In genomic region chr15:32723171-32723948, GRCh38 we compare ENCODE assay signal across 12 cellular contexts. TPM values are rescaled to one million over a fixed set of nuclear protein-coding genes. Genes with fewer than 3 reads are reported as not detected.
DNase-seq lines count a peak whose midpoint lies in the region; ATAC-seq and TF ChIP-seq lines count a peak whose summit lies in the region.
"Had no signal": no experiment of that assay in that cellular context is flagged by ENCODE, and none has a peak within 500 bp of the region (broad histone marks: within the 10 kb centered on the region; RNA-seq: fewer than 3 reads in every experiment).

No MANE protein-coding gene starts in this region.

- POLR2A ChIA-PET in MCF 10A (lab: Yijun Ruan, JAX), result interaction anchor here (1.0 kb wide), 1 partner anchor 22 kb away, joined by 3 read pairs; no protein-coding TSS in a partner anchor

- ATAC-seq in GM18499 (IDR thresholded peaks at IDR 0.05; ENCODE audit: insufficient read depth, unreplicated experiment) (peak; percentile 87), GM19455 (IDR thresholded peaks at IDR 0.05; ENCODE audit: unreplicated experiment) (peak; percentile 90), HG02885 (IDR thresholded peaks at IDR 0.05; ENCODE audit: poor library complexity, unreplicated experiment) (peak; percentile 92)

- H3K36me3 ChIP-seq in KMS-11 (ENCODE audit: insufficient read depth), result no peaks in the 10 kb centered on the region
- H3K36me3 ChIP-seq in endodermal cell (ENCODE audit: control insufficient read depth, insufficient read depth, low read length), result no peaks in the 10 kb centered on the region
- H3K36me3 ChIP-seq: vagina had no signal

- no peaks in the 10 kb centered on the region for H3K4me1 Mint-ChIP-seq in MCF 10A (ENCODE audit: insufficient read depth, unreplicated experiment)
- H3K4me1 Mint-ChIP-seq in mesothelial cell of epicardium, result peaks cover 18% of the 10 kb centered on the region
- H3K4me1 Mint-ChIP-seq in endodermal cell, result peaks cover 35% of the 10 kb centered on the region

- CTCF ChIA-PET in MCF 10A (lab: Yijun Ruan, JAX), result interaction anchor here (1.5 kb wide), 1 partner anchor 14 kb away, joined by 3 read pairs; no protein-coding TSS in a partner anchor

- no peak for TF ChIP-seq CTCF in KMS-11 (conservative IDR thresholded peaks at IDR 0.05; ENCODE audit: low read depth, low read length)
- TF ChIP-seq CTCF in MCF 10A (IDR thresholded peaks at IDR 0.05; ENCODE audit: unreplicated experiment), result no peak
- TF ChIP-seq CTCF in mesothelial cell of epicardium (IDR thresholded peaks at IDR 0.05; ENCODE audit: unreplicated experiment), result no peak
- no peak for TF ChIP-seq CTCF in endodermal cell (conservative IDR thresholded peaks at IDR 0.05)

- no peaks in the 10 kb centered on the region for H3K9me3 Mint-ChIP-seq in MCF 10A (ENCODE audit: unreplicated experiment)
- H3K9me3 Mint-ChIP-seq in mesothelial cell of epicardium, result peaks cover 10% of the 10 kb centered on the region
- peaks cover 9% of the 10 kb centered on the region for H3K9me3 Mint-ChIP-seq in endodermal cell

- no peaks in the 10 kb centered on the region for H4K20me1 ChIP-seq in KMS-11 (ENCODE audit: insufficient read depth)

- no peak overlapping the region for H3K4me3 Mint-ChIP-seq in MCF 10A (ENCODE audit: unreplicated experiment)
- H3K4me3 Mint-ChIP-seq in mesothelial cell of epicardium, result no peak overlapping the region
- H3K4me3 Mint-ChIP-seq in endodermal cell, result no peak overlapping the region
- H3K4me3 Mint-ChIP-seq: neural crest cell had no signal

- H3K9me3 ChIP-seq in endodermal cell (ENCODE audit: control insufficient read depth, low read length), result no peaks in the 10 kb centered on the region
- H3K9me3 ChIP-seq: vagina had no signal

- H3K27ac ChIP-seq in KMS-11, result peak overlapping the region; percentile 33
- no peak overlapping the region for H3K27ac ChIP-seq in endodermal cell (ENCODE audit: low read depth, low read length)
- H3K27ac ChIP-seq: epithelial cell of prostate, vagina had no signal

- intact Hi-C loops in MCF 10A (cut with micrococcal nuclease), result no loop called here

- no peaks in the 10 kb centered on the region for H3K27me3 Mint-ChIP-seq in MCF 10A (ENCODE audit: insufficient read depth, unreplicated experiment)
- peaks cover 86% of the 10 kb centered on the region for H3K27me3 Mint-ChIP-seq in mesothelial cell of epicardium (ENCODE audit: low read depth)
- peaks cover 56% of the 10 kb centered on the region for H3K27me3 Mint-ChIP-seq in endodermal cell (ENCODE audit: insufficient read depth)

- H3K4me3 ChIP-seq in KMS-11 (IDR thresholded peaks at IDR 0.05; ENCODE audit: insufficient read depth, low read depth, low read length) (no peak overlapping the region), endodermal cell (ENCODE audit: low read length) (no peak overlapping the region)
- H3K4me3 ChIP-seq: vagina had no signal

- DNase-seq in MCF 10A (ENCODE audit: unreplicated experiment) (no peak), mesothelial cell of epicardium (ENCODE audit: low spot score in 2 of 2, unreplicated experiment in 2 of 2) (no peak), endodermal cell (no peak)
- no peak for DNase-seq in effector CD4-positive, alpha-beta T cell

- H3K36me3 Mint-ChIP-seq in MCF 10A (ENCODE audit: insufficient read depth, unreplicated experiment) (peaks cover 6% of the 10 kb centered on the region), mesothelial cell of epicardium (no peaks in the 10 kb centered on the region), endodermal cell (ENCODE audit: low read depth) (no peaks in the 10 kb centered on the region)

- H3K9ac ChIP-seq in KMS-11, result no peak overlapping the region; the same call in 1 of the 2 replicates
- no peak overlapping the region for H3K9ac ChIP-seq in endodermal cell (ENCODE audit: extremely low read depth, low read length, poor library complexity, severe bottlenecking)

- H3K79me2 ChIP-seq in KMS-11 (ENCODE audit: insufficient read depth, low read depth), result no peaks in the 10 kb centered on the region

- no peaks in the 10 kb centered on the region for H3K27me3 ChIP-seq in KMS-11 (ENCODE audit: insufficient read depth, low read depth)
- peaks cover 32% of the 10 kb centered on the region for H3K27me3 ChIP-seq in endodermal cell (ENCODE audit: control insufficient read depth, insufficient read depth, low read length, poor library complexity, severe bottlenecking)
- H3K27me3 ChIP-seq: vagina had no signal

- H3K27ac Mint-ChIP-seq in MCF 10A (ENCODE audit: low read depth, unreplicated experiment) (no peak overlapping the region), mesothelial cell of epicardium (no peak overlapping the region), endodermal cell (no peak overlapping the region)

- H2AFZ ChIP-seq in KMS-11 (ENCODE audit: low read depth), result peak overlapping the region; percentile 31

- BruUV-seq in MCF 10A (replicated peaks; lab: Mats Ljungman, UMichigan), result no TSS peak

- H3K4me1 ChIP-seq in KMS-11 (ENCODE audit: low read depth, poor library complexity, severe bottlenecking), result peaks cover 36% of the 10 kb centered on the region
- peaks cover 3% of the 10 kb centered on the region for H3K4me1 ChIP-seq in endodermal cell (ENCODE audit: control insufficient read depth, insufficient read depth, low read length)

- H3K4me2 ChIP-seq in KMS-11, result peak overlapping the region; percentile 91

- 96% methylated on average over 2 of the region's 2 CpGs; no CpG with 5 or more reads in 1 of the 2 experiments for WGBS in endodermal cell (ENCODE audit: insufficient coverage in 1 of 2, insufficient read length in 1 of 2), 2 experiments

RNA-seq across cellular contexts. Expression of gene GREM1, which starts 5.6 kb away (rescaled TPM):
- total RNA-seq in MCF 10A (2022), result not detected in 2 replicates
- total RNA-seq in mesothelial cell of epicardium, result 1.3 to 2.2 TPM (median 2.1 TPM) in 3 replicates
- 1 to 10 TPM in 1 of 2 donors, under 1 TPM in 1; 0.62 to 2.7 TPM for total RNA-seq in endodermal cell
- 28.6 TPM for polyA plus RNA-seq in endodermal cell (2013, experiment 1 of 2)
- polyA plus RNA-seq in endodermal cell (2013, experiment 2 of 2), result 24.3 TPM
- total RNA-seq: OCI-LY7 had no signal
